1 cellular context compared by ENCODE assay signal in genomic region chr2:158754303-158754611, GRCh38.
A peak's percentile ranks its signal among the peaks of the same experiment; 100 is the strongest.
TF ChIP-seq lines count a peak whose summit lies in the region.

No MANE protein-coding gene starts in this region.

TF ChIP-seq in HepG2, 621 proteins besides CTCF, POLR2A, EP300 and RAD21:
- TF ChIP-seq HOXD1 (CRISPR knock-in tag; IDR thresholded peaks at IDR 0.05) (no peak), ZNF619 (CRISPR knock-in tag; IDR thresholded peaks at IDR 0.05) (no peak), HNF1A (IDR thresholded peaks at IDR 0.05; ENCODE audit: low read depth) (no peak), HNF1A (CRISPR knock-in tag; IDR thresholded peaks at IDR 0.05; ENCODE audit: borderline replicate concordance) (no peak), GFI1 (CRISPR knock-in tag; IDR thresholded peaks at IDR 0.05; ENCODE audit: borderline replicate concordance) (0 out of 2 replicates have a peak, but pooled peaks have one; percentile 13), ZSCAN30 (CRISPR knock-in tag; IDR thresholded peaks at IDR 0.05) (0 out of 2 replicates have a peak, but pooled peaks have one; percentile 33), FOXK2 (IDR thresholded peaks at IDR 0.05) (no peak), POLR2AphosphoS5 (IDR thresholded peaks at IDR 0.05; ENCODE audit: low read depth, low read length) (no peak), ESRRA (CRISPR knock-in tag; IDR thresholded peaks at IDR 0.05; ENCODE audit: low read depth) (no peak), ZNF780A (CRISPR knock-in tag; IDR thresholded peaks at IDR 0.05) (no peak), HES4 (CRISPR knock-in tag; IDR thresholded peaks at IDR 0.05; ENCODE audit: borderline replicate concordance) (no peak), ZNF501 (CRISPR knock-in tag; IDR thresholded peaks at IDR 0.05) (0 out of 2 replicates have a peak, but pooled peaks have one; percentile 7), NFATC3 (CRISPR knock-in tag; IDR thresholded peaks at IDR 0.05) (no peak), MED8 (CRISPR knock-in tag; IDR thresholded peaks at IDR 0.05; ENCODE audit: insufficient replicate concordance) (peak; percentile 7), ZFYVE20 (CRISPR knock-in tag; IDR thresholded peaks at IDR 0.05; ENCODE audit: borderline replicate concordance, low read depth) (no peak)
- TF ChIP-seq, protein P1, sequence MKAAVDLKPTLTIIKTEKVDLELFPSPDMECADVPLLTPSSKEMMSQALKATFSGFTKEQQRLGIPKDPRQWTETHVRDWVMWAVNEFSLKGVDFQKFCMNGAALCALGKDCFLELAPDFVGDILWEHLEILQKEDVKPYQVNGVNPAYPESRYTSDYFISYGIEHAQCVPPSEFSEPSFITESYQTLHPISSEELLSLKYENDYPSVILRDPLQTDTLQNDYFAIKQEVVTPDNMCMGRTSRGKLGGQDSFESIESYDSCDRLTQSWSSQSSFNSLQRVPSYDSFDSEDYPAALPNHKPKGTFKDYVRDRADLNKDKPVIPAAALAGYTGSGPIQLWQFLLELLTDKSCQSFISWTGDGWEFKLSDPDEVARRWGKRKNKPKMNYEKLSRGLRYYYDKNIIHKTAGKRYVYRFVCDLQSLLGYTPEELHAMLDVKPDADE (CRISPR knock-in tag; IDR thresholded peaks at IDR 0.05), result no peak
